In genomic region chr6:53312355-53312754, GRCh38 we compare ENCODE assay signal across 9 cellular contexts. TPM values are rescaled to one million over a fixed set of nuclear protein-coding genes. Genes with fewer than 3 reads are reported as not detected.
DNase-seq lines count a peak whose midpoint lies in the region; ATAC-seq lines count a peak whose summit lies in the region.
"Had no signal": no experiment of that assay in that cellular context is flagged by ENCODE, and none has a peak within 500 bp of the region (broad histone marks: within the 10 kb centered on the region; RNA-seq: fewer than 3 reads in every experiment).

No MANE protein-coding gene starts in this region.

- peak overlapping the region; percentile 45 for H3K27ac Mint-ChIP-seq in activated CD4-positive, alpha-beta T cell treated with anti-CD3 and anti-CD28 coated beads for 36 hours
- peak overlapping the region; percentile 41 for H3K27ac Mint-ChIP-seq in T-helper 1 cell treated with Interleukin-12 subunit alpha and Interleukin-12 subunit beta and Interleukin-4 antibody, amounts not matched to agents 30 μg/mL and 1 μg/mL, for 36 hours
- peak overlapping the region; percentile 79 to 81 for H3K27ac Mint-ChIP-seq in natural killer cell treated with Interleukin-12 subunit alpha and Interleukin-12 subunit beta and Interleukin-15 and Interleukin-18, amount 100 ng/mL, for 72 hours

- POLR2A ChIA-PET in activated CD4-positive, alpha-beta T cell treated with anti-CD3 and anti-CD28 coated beads for 36 hours (lab: Charles Lee): no interaction called here

- peaks cover 92% of the 10 kb centered on the region for H3K4me1 Mint-ChIP-seq in activated CD4-positive, alpha-beta T cell treated with anti-CD3 and anti-CD28 coated beads for 36 hours
- H3K4me1 Mint-ChIP-seq in T-helper 1 cell treated with Interleukin-12 subunit alpha and Interleukin-12 subunit beta and Interleukin-4 antibody, amounts not matched to agents 30 μg/mL and 1 μg/mL, for 36 hours (ENCODE audit: low read depth): peaks cover 84% of the 10 kb centered on the region
- peaks cover 81 to 89% of the 10 kb centered on the region in 2 donors for H3K4me1 Mint-ChIP-seq in natural killer cell treated with Interleukin-12 subunit alpha and Interleukin-12 subunit beta and Interleukin-15 and Interleukin-18, amount 100 ng/mL, for 72 hours (ENCODE audit: low read depth in 2 of 2)

- no peak overlapping the region for H3K4me3 Mint-ChIP-seq in activated CD4-positive, alpha-beta T cell treated with anti-CD3 and anti-CD28 coated beads for 36 hours
- H3K4me3 Mint-ChIP-seq in T-helper 1 cell treated with Interleukin-12 subunit alpha and Interleukin-12 subunit beta and Interleukin-4 antibody, amounts not matched to agents 30 μg/mL and 1 μg/mL, for 36 hours: peak overlapping the region; percentile 0
- H3K4me3 Mint-ChIP-seq in natural killer cell treated with Interleukin-12 subunit alpha and Interleukin-12 subunit beta and Interleukin-15 and Interleukin-18, amount 100 ng/mL, for 72 hours: peak overlapping the region; percentile 84

- DNase-seq in activated CD4-positive, alpha-beta T cell treated with anti-CD3 and anti-CD28 coated beads for 36 hours: no peak
- DNase-seq in activated CD4-positive, alpha-beta T cell treated with anti-CD3 and anti-CD28 coated beads, Interleukin-2, amount 50 U/mL, for 4 hours: no peak
- DNase-seq in natural killer cell treated with Interleukin-12 subunit alpha and Interleukin-12 subunit beta and Interleukin-15 and Interleukin-18, amount 100 ng/mL, for 72 hours (ENCODE audit: low spot score): no peak
- DNase-seq in stimulated activated CD4-positive, alpha-beta T cell treated with anti-CD3 and anti-CD28 coated beads, Interleukin-15, amount 100 ng/mL, for 24 hours: no peak
- DNase-seq: stimulated activated CD8-positive, alpha-beta memory T cell treated with anti-CD3 and anti-CD28 coated beads, Interleukin-4, amount 100 ng/mL, for 48 hours had no signal

- no peaks in the 10 kb centered on the region for H3K27me3 Mint-ChIP-seq in activated CD4-positive, alpha-beta T cell treated with anti-CD3 and anti-CD28 coated beads for 36 hours
- no peaks in the 10 kb centered on the region for H3K27me3 Mint-ChIP-seq in T-helper 1 cell treated with Interleukin-12 subunit alpha and Interleukin-12 subunit beta and Interleukin-4 antibody, amounts not matched to agents 30 μg/mL and 1 μg/mL, for 36 hours (ENCODE audit: low read depth)
- no peaks in the 10 kb centered on the region for H3K27me3 Mint-ChIP-seq in natural killer cell treated with Interleukin-12 subunit alpha and Interleukin-12 subunit beta and Interleukin-15 and Interleukin-18, amount 100 ng/mL, for 72 hours

- intact Hi-C loops in activated CD4-positive, alpha-beta T cell treated with anti-CD3 and anti-CD28 coated beads for 36 hours (cut with DNase I, micrococcal nuclease): loop anchor here in 1 of 2 experiments (5.0 kb wide), 1 partner anchor 320 kb away; no protein-coding TSS in a partner anchor

- ATAC-seq in activated CD4-positive, alpha-beta T cell treated with anti-CD3 and anti-CD28 coated beads for 36 hours: peak; percentile 40
- ATAC-seq in HG02885 (IDR thresholded peaks at IDR 0.05; ENCODE audit: poor library complexity, unreplicated experiment): peak; percentile 54
- ATAC-seq in natural killer cell treated with Interleukin-12 subunit alpha and Interleukin-12 subunit beta and Interleukin-15 and Interleukin-18, amount 100 ng/mL, for 72 hours: peak; percentile 88 to 94
- ATAC-seq in HG02571 (IDR thresholded peaks at IDR 0.05; ENCODE audit: unreplicated experiment): no peak
- no peak for ATAC-seq in GM21526 (IDR thresholded peaks at IDR 0.05; ENCODE audit: low FRiP score, unreplicated experiment)

- CTCF ChIA-PET in activated CD4-positive, alpha-beta T cell treated with anti-CD3 and anti-CD28 coated beads for 36 hours (lab: Charles Lee): interaction anchor here (0.8 to 1.5 kb wide), 5 partner anchors 9 to 98 kb away, joined by 3 to 6 read pairs (median 4); no protein-coding TSS in a partner anchor

- H3K9me3 Mint-ChIP-seq in activated CD4-positive, alpha-beta T cell treated with anti-CD3 and anti-CD28 coated beads for 36 hours (ENCODE audit: low read depth): no peaks in the 10 kb centered on the region
- no peaks in the 10 kb centered on the region for H3K9me3 Mint-ChIP-seq in T-helper 1 cell treated with Interleukin-12 subunit alpha and Interleukin-12 subunit beta and Interleukin-4 antibody, amounts not matched to agents 30 μg/mL and 1 μg/mL, for 36 hours
- no peaks in the 10 kb centered on the region for H3K9me3 Mint-ChIP-seq in natural killer cell treated with Interleukin-12 subunit alpha and Interleukin-12 subunit beta and Interleukin-15 and Interleukin-18, amount 100 ng/mL, for 72 hours

- peaks cover 23% of the 10 kb centered on the region for H3K36me3 Mint-ChIP-seq in activated CD4-positive, alpha-beta T cell treated with anti-CD3 and anti-CD28 coated beads for 36 hours (ENCODE audit: low read depth)
- H3K36me3 Mint-ChIP-seq in T-helper 1 cell treated with Interleukin-12 subunit alpha and Interleukin-12 subunit beta and Interleukin-4 antibody, amounts not matched to agents 30 μg/mL and 1 μg/mL, for 36 hours (ENCODE audit: low read depth): peaks cover 14% of the 10 kb centered on the region
- no peaks in the 10 kb centered on the region for H3K36me3 Mint-ChIP-seq in natural killer cell treated with Interleukin-12 subunit alpha and Interleukin-12 subunit beta and Interleukin-15 and Interleukin-18, amount 100 ng/mL, for 72 hours

RNA-seq across cellular contexts. Expression of gene ELOVL5, which starts 36.4 kb away (rescaled TPM):
- total RNA-seq in activated CD4-positive, alpha-beta T cell treated with anti-CD3 and anti-CD28 coated beads for 36 hours: 100 to 1,000 TPM in 1 of 2 experiments, 10 to 100 TPM in 1; 98.1 to 106 TPM
- total RNA-seq in natural killer cell treated with Interleukin-12 subunit alpha and Interleukin-12 subunit beta and Interleukin-15 and Interleukin-18, amount 100 ng/mL, for 72 hours: 100 to 1,000 TPM; 130 to 136 TPM

Comparison
In these comparisons a context has a peak if more than half of its experiments do, and no peak if none do; other contexts are left out.
1. ATAC-seq: peak in activated CD4-positive, alpha-beta T cell treated with anti-CD3 and anti-CD28 coated beads for 36 hours (single experiment), HG02885 (single experiment) and natural killer cell treated with Interleukin-12 subunit alpha and Interleukin-12 subunit beta and Interleukin-15 and Interleukin-18, amount 100 ng/mL, for 72 hours (2 of 2); none in HG02571 (single experiment) and GM21526 (single experiment).
2. Peak in every context shown above with its lines, with median percentiles within 50 percentile points of each other: H3K27ac Mint-ChIP-seq.